27 cellular contexts compared by ENCODE assay signal in the genomic region with DNA sequence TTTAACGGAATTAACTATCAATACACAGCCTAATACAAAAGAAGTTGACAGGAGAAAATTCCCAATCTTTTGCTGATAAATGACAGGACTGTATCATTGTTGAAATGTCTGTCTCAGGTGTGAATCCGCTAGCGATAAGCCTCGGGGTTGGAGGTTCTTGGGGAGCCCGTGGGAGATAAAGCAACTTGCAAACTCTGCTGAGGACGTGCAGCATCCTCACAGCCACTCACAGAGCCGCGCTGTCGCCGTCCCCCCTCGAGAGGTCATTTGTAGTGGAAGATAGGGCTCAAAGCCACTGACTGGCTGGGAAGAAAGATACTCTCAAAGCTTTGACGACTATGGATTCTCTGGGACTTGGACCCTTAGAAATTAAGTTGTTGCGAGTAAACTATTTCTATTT.
"Had no signal": no experiment of that assay in that cellular context is flagged by ENCODE, and none has a peak within 500 bp of the region (broad histone marks: within the 10 kb centered on the region; RNA-seq: fewer than 3 reads in every experiment).

No MANE protein-coding gene starts in this region.

- H3K27ac Mint-ChIP-seq: activated CD4-positive, alpha-beta memory T cell treated with anti-CD3 and anti-CD28 coated beads for 36 hours; activated CD4-positive, alpha-beta T cell treated with anti-CD3 and anti-CD28 coated beads, Interleukin-2, amount 10 ng/mL, durations not matched to agents 24 days and 14 days; activated naive CD8-positive, alpha-beta T cell treated with anti-CD3 and anti-CD28 coated beads, Interleukin-2, amount 10 ng/mL, durations not matched to agents 7 days and 5 days; WTC11 had no signal

- H3K27me3 Mint-ChIP-seq: activated CD4-positive, alpha-beta memory T cell treated with anti-CD3 and anti-CD28 coated beads for 36 hours; activated CD4-positive, alpha-beta T cell treated with anti-CD3 and anti-CD28 coated beads, Interleukin-2, amount 10 ng/mL, durations not matched to agents 24 days and 14 days; activated naive CD8-positive, alpha-beta T cell treated with anti-CD3 and anti-CD28 coated beads, Interleukin-2, amount 10 ng/mL, durations not matched to agents 7 days and 5 days had no signal

- DNase-seq: activated CD4-positive, alpha-beta memory T cell treated with anti-CD3 and anti-CD28 coated beads for 36 hours; activated CD4-positive, alpha-beta T cell treated with anti-CD3 and anti-CD28 coated beads, Interleukin-2, amount 10 ng/mL, durations not matched to agents 24 days and 14 days; activated CD4-positive, CD25-positive, alpha-beta regulatory T cell treated with anti-CD3 and anti-CD28 coated beads, Interleukin-2, amount 50 U/mL, for 72 hours; activated CD8-positive, alpha-beta memory T cell treated with anti-CD3 and anti-CD28 coated beads for 24 hours; activated effector memory CD4-positive, alpha-beta T cell treated with anti-CD3 and anti-CD28 coated beads, Interleukin-2, amount 50 U/mL, for 16 hours; activated naive CD4-positive, alpha-beta T cell treated with Interleukin-2 at 50 U/mL for 16 hours; activated naive CD8-positive, alpha-beta T cell treated with anti-CD3 and anti-CD28 coated beads, Interleukin-2, amount 10 ng/mL, durations not matched to agents 7 days and 5 days; activated T-cell treated with anti-CD3 and anti-CD28 coated beads, Interleukin-2, amount 50 U/mL, for 4 hours; aorta; MG63; NCI-H1105; NCI-H1436; NCI-H1694 treated with DMSO at 0.1 percent for 48 hours; NCI-H2029 treated with DMSO at 0.1 percent for 48 hours; NCI-H345; NCI-H510A; NCI-H69; NK-92 treated with Interleukin-12 subunit alpha and Interleukin-12 subunit beta, amount 100 ng/mL, for 24 hours; OCI-M1; RPMI8226; SJCRH30; SK-N-SH; SW 1271 had no signal

- H3K27me3 ChIP-seq: breast epithelium, MG63, SJCRH30 had no signal

- H3K9ac ChIP-seq: SK-N-SH had no signal

- H3K9me3 ChIP-seq: breast epithelium, MG63, SJCRH30, SK-N-SH had no signal

- H3K27ac ChIP-seq: breast epithelium, SJCRH30 had no signal

- H3K36me3 ChIP-seq: SJCRH30 had no signal

- H3K4me1 Mint-ChIP-seq: activated CD4-positive, alpha-beta T cell treated with anti-CD3 and anti-CD28 coated beads, Interleukin-2, amount 10 ng/mL, durations not matched to agents 24 days and 14 days; WTC11 had no signal

- ATAC-seq: activated T-cell treated with anti-CD3 and anti-CD28 coated beads, Interleukin-2, amount 50 U/mL, for 4 hours; Panc1; Right ventricle myocardium inferior; WTC11 had no signal

- H3K4me1 ChIP-seq: breast epithelium, SJCRH30 had no signal

- H3K4me3 ChIP-seq: breast epithelium, MG63, SJCRH30 had no signal

- H3K9me3 Mint-ChIP-seq: activated CD4-positive, alpha-beta memory T cell treated with anti-CD3 and anti-CD28 coated beads for 36 hours; activated CD4-positive, alpha-beta T cell treated with anti-CD3 and anti-CD28 coated beads, Interleukin-2, amount 10 ng/mL, durations not matched to agents 24 days and 14 days; activated naive CD8-positive, alpha-beta T cell treated with anti-CD3 and anti-CD28 coated beads, Interleukin-2, amount 10 ng/mL, durations not matched to agents 7 days and 5 days; activated T-cell treated with anti-CD3 and anti-CD28 coated beads, Interleukin-2, amount 50 U/mL, for 4 hours; WTC11 had no signal

- H3K4me3 Mint-ChIP-seq: activated CD4-positive, alpha-beta memory T cell treated with anti-CD3 and anti-CD28 coated beads for 36 hours; activated CD4-positive, alpha-beta T cell treated with anti-CD3 and anti-CD28 coated beads, Interleukin-2, amount 10 ng/mL, durations not matched to agents 24 days and 14 days; activated naive CD8-positive, alpha-beta T cell treated with anti-CD3 and anti-CD28 coated beads, Interleukin-2, amount 10 ng/mL, durations not matched to agents 7 days and 5 days; activated T-cell treated with anti-CD3 and anti-CD28 coated beads, Interleukin-2, amount 50 U/mL, for 4 hours; WTC11 had no signal
